ENCODE assay signal across 16 cellular contexts in the genomic region with DNA sequence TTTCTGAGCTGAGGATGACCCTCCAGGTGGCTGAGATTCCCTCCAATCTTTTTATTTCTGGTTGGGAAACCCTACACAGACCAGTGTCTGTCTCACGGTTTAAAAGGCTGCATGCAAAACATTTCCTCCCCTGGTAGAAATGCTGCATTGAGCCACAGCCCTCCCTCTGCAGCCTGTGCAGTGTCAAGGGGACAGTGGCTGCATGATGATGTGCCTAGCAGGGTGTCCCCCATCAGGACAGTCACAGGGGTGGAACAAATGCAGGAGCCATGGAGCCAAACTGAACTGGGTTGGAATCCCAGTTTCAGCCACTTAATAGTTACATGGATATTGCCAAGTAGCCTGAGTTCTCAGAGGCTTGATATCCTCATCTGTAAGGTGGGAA.
"Had no signal": no experiment of that assay in that cellular context is flagged by ENCODE, and none has a peak within 500 bp of the region (broad histone marks: within the 10 kb centered on the region; RNA-seq: fewer than 3 reads in every experiment).

No MANE protein-coding gene starts in this region.

- H3K4me1 Mint-ChIP-seq: natural killer cell; stimulated activated memory B cell treated with anti-CD40 and anti-IgM and Interleukin-4, amounts not matched to agents 10 μg/mL and 1 μg/mL and 100 μg/mL, for 72 hours had no signal

- H3K27ac Mint-ChIP-seq: activated CD8-positive, alpha-beta memory T cell treated with anti-CD3 and anti-CD28 coated beads, Interleukin-2, amount 10 ng/mL, durations not matched to agents 7 days and 5 days; activated T-cell treated with anti-CD3 and anti-CD28 coated beads, Interleukin-2, amount 50 U/mL, for 24 hours; natural killer cell; stimulated activated memory B cell treated with anti-CD40 and anti-IgM and Interleukin-4, amounts not matched to agents 10 μg/mL and 1 μg/mL and 100 μg/mL, for 72 hours had no signal

- H3K9me3 Mint-ChIP-seq: activated naive CD4-positive, alpha-beta T cell treated with anti-CD3 and anti-CD28 coated beads, Interleukin-2, amount 50 U/mL, for 72 hours; activated T-cell treated with anti-CD3 and anti-CD28 coated beads, Interleukin-2, amount 50 U/mL, for 24 hours; natural killer cell; stimulated activated memory B cell treated with anti-CD40 and anti-IgM and Interleukin-4, amounts not matched to agents 10 μg/mL and 1 μg/mL and 100 μg/mL, for 72 hours had no signal

- H3K27ac ChIP-seq: hepatocyte, SJCRH30 had no signal

- H3K4me3 Mint-ChIP-seq: activated CD8-positive, alpha-beta memory T cell treated with anti-CD3 and anti-CD28 coated beads, Interleukin-2, amount 10 ng/mL, durations not matched to agents 7 days and 5 days; activated T-cell treated with anti-CD3 and anti-CD28 coated beads, Interleukin-2, amount 50 U/mL, for 24 hours; natural killer cell; stimulated activated memory B cell treated with anti-CD40 and anti-IgM and Interleukin-4, amounts not matched to agents 10 μg/mL and 1 μg/mL and 100 μg/mL, for 72 hours had no signal

- H3K4me3 ChIP-seq: hepatocyte, lung, mucosa of descending colon, SJCRH30 had no signal

- H3K4me1 ChIP-seq: SJCRH30 had no signal

- DNase-seq: activated CD4-positive, alpha-beta T cell treated with anti-CD3 and anti-CD28 coated beads for 1 hour; activated CD4-positive, alpha-beta T cell treated with anti-CD3 and anti-CD28 coated beads, Interleukin-2, amount 50 U/mL, for 48 hours; activated CD8-positive, alpha-beta memory T cell treated with anti-CD3 and anti-CD28 coated beads, Interleukin-2, amount 10 ng/mL, durations not matched to agents 7 days and 5 days; activated effector memory CD4-positive, alpha-beta T cell treated with Interleukin-2 at 50 U/mL for 16 hours; activated T-cell treated with anti-CD3 and anti-CD28 coated beads, Interleukin-2, amount 50 U/mL, for 24 hours; amniotic stem cell; kidney; mucosa of descending colon; natural killer cell; stimulated activated CD4-positive, alpha-beta T cell treated with anti-CD3 and anti-CD28 coated beads, Interleukin-1b, Interleukin-23, amount 100 ng/mL, for 48 hours; T-helper 9 cell had no signal

- H3K36me3 Mint-ChIP-seq: activated CD8-positive, alpha-beta memory T cell treated with anti-CD3 and anti-CD28 coated beads, Interleukin-2, amount 10 ng/mL, durations not matched to agents 7 days and 5 days; activated naive CD4-positive, alpha-beta T cell treated with anti-CD3 and anti-CD28 coated beads, Interleukin-2, amount 50 U/mL, for 72 hours; natural killer cell; stimulated activated memory B cell treated with anti-CD40 and anti-IgM and Interleukin-4, amounts not matched to agents 10 μg/mL and 1 μg/mL and 100 μg/mL, for 72 hours had no signal

- H3K36me3 ChIP-seq: SJCRH30 had no signal

- H3K27me3 ChIP-seq: hepatocyte, SJCRH30 had no signal

- H3K27me3 Mint-ChIP-seq: activated T-cell treated with anti-CD3 and anti-CD28 coated beads, Interleukin-2, amount 50 U/mL, for 24 hours; stimulated activated memory B cell treated with anti-CD40 and anti-IgM and Interleukin-4, amounts not matched to agents 10 μg/mL and 1 μg/mL and 100 μg/mL, for 72 hours had no signal

- H3K9me3 ChIP-seq: mucosa of descending colon, SJCRH30 had no signal

- ATAC-seq: activated CD8-positive, alpha-beta memory T cell treated with anti-CD3 and anti-CD28 coated beads, Interleukin-2, amount 10 ng/mL, durations not matched to agents 7 days and 5 days; activated naive CD4-positive, alpha-beta T cell treated with anti-CD3 and anti-CD28 coated beads, Interleukin-2, amount 50 U/mL, for 72 hours; mucosa of descending colon; stimulated activated memory B cell treated with anti-CD40 and anti-IgM and Interleukin-4, amounts not matched to agents 10 μg/mL and 1 μg/mL and 100 μg/mL, for 72 hours had no signal
